1 cellular context compared by ENCODE assay signal in genomic region chr16:84282533-84282932, GRCh38.
TF ChIP-seq lines count a peak whose summit lies in the region.

No MANE protein-coding gene starts in this region.

TF ChIP-seq in H1, 55 proteins besides CTCF, POLR2A, EP300 and RAD21 (continued from another document):
- TF ChIP-seq HDAC2 (IDR thresholded peaks at IDR 0.05; ENCODE audit: borderline replicate concordance in 1 of 2, low read depth in 2 of 2, low read length in 2 of 2), result no peak
